9 cellular contexts compared by ENCODE assay signal in the genomic region with DNA sequence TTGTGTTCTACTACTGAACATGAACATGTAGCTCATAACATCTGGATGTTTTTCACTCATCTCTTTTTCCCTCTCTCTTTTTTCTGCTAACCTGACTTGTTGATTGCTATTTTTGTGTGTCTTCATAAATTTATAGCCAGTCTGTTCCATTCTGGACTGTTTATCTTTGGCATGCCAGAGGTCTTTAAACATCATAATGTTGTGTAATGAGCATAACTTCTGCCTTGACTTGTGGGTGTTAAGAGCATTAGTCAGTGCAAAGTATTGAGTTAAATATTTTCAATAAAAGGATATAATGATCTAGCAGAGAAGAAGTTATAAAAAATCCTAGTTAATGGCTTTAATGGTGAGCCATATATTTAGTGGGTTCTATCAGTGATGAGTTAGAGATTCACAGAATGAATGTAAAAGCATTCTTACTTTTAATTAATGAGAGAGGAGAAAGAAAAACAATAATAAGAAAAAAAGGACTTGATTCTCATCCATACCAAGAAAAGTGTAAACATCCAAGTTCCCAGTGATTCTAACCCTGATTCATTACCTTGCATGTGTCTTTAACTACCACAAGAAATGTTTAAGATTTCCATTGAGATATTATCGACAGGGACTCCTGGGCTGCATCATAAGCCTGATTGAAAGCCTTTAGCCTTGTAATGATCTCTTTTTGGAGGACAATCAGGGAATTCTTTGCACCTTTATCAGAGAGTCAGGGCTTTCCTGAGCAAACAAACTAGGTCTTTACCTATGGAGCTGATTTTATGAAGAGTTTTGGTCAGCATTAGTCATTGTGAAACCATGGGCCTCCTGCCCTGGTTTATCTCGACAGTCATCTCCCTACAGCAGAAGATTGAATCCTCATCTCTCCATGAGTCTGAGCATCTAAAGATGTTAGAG. TPM values are rescaled to one million over a fixed set of nuclear protein-coding genes. Genes with fewer than 3 reads are reported as not detected.
A peak's percentile ranks its signal among the peaks of the same experiment; 100 is the strongest.
DNase-seq lines count a peak whose midpoint lies in the region; ATAC-seq and TF ChIP-seq lines count a peak whose summit lies in the region.
"Had no signal": no experiment of that assay in that cellular context is flagged by ENCODE, and none has a peak within 500 bp of the region (broad histone marks: within the 10 kb centered on the region; RNA-seq: fewer than 3 reads in every experiment).

No MANE protein-coding gene starts in this region.

- CTCF ChIA-PET in activated CD8-positive, alpha-beta T cell treated with anti-CD3 and anti-CD28 coated beads for 36 hours (lab: Charles Lee) = no interaction called here

- peak overlapping the region in 1 of 2 donors; percentile 35 for H3K4me3 Mint-ChIP-seq in CD14-positive monocyte
- H3K4me3 Mint-ChIP-seq in activated CD8-positive, alpha-beta T cell treated with anti-CD3 and anti-CD28 coated beads for 36 hours = no peak overlapping the region
- H3K4me3 Mint-ChIP-seq: activated naive CD4-positive, alpha-beta T cell treated with anti-CD3 and anti-CD28 coated beads, Interleukin-2, amount 50 U/mL, for 24 hours had no signal

- no peaks in the 10 kb centered on the region for H3K9me3 Mint-ChIP-seq in CD14-positive monocyte
- H3K9me3 Mint-ChIP-seq in activated CD8-positive, alpha-beta T cell treated with anti-CD3 and anti-CD28 coated beads for 36 hours = no peaks in the 10 kb centered on the region

- peaks cover 61% of the 10 kb centered on the region for H3K4me1 Mint-ChIP-seq in CD14-positive monocyte
- no peaks in the 10 kb centered on the region for H3K4me1 Mint-ChIP-seq in activated CD8-positive, alpha-beta T cell treated with anti-CD3 and anti-CD28 coated beads for 36 hours (ENCODE audit: low read depth)
- H3K4me1 Mint-ChIP-seq: activated naive CD4-positive, alpha-beta T cell treated with anti-CD3 and anti-CD28 coated beads, Interleukin-2, amount 50 U/mL, for 24 hours had no signal

- H3K36me3 Mint-ChIP-seq in CD14-positive monocyte = peaks cover 0 to 3% of the 10 kb centered on the region in 2 donors
- no peaks in the 10 kb centered on the region for H3K36me3 Mint-ChIP-seq in activated CD8-positive, alpha-beta T cell treated with anti-CD3 and anti-CD28 coated beads for 36 hours (ENCODE audit: low read depth)

- TF ChIP-seq CTCF in CD14-positive monocyte (IDR thresholded peaks at IDR 0.05) = no peak
- TF ChIP-seq CTCF in activated CD8-positive, alpha-beta T cell treated with anti-CD3 and anti-CD28 coated beads for 36 hours (IDR thresholded peaks at IDR 0.05) = no peak

- intact Hi-C loops in CD14-positive monocyte (cut with micrococcal nuclease) = no loop called here
- intact Hi-C loops in posterior cingulate gyrus (cut with DNase I) = no loop called here
- intact Hi-C loops in activated CD8-positive, alpha-beta T cell treated with anti-CD3 and anti-CD28 coated beads for 36 hours (cut with micrococcal nuclease) = no loop called here

- peak overlapping the region; percentile 79 to 99 (median 94) for H3K27ac Mint-ChIP-seq in CD14-positive monocyte
- H3K27ac Mint-ChIP-seq in activated CD8-positive, alpha-beta T cell treated with anti-CD3 and anti-CD28 coated beads for 36 hours = no peak overlapping the region
- H3K27ac Mint-ChIP-seq: activated naive CD4-positive, alpha-beta T cell treated with anti-CD3 and anti-CD28 coated beads, Interleukin-2, amount 50 U/mL, for 24 hours had no signal

- DNase-seq in CD14-positive monocyte (ENCODE audit: low spot score) = no peak
- peak; percentile 42 for DNase-seq in RPMI7951 (ENCODE audit: low read depth)
- DNase-seq in islet precursor cell = peak; percentile 69
- no peak for DNase-seq in SW 1271 (lab: John Stamatoyannopoulos, UW)
- no peak for DNase-seq in posterior cingulate gyrus
- no peak for DNase-seq in activated CD8-positive, alpha-beta T cell treated with anti-CD3 and anti-CD28 coated beads for 36 hours
- no peak for DNase-seq in NCI-H82 (lab: John Stamatoyannopoulos, UW)

- ATAC-seq in GM21717 (IDR thresholded peaks at IDR 0.05; ENCODE audit: unreplicated experiment) = peak; percentile 59
- no peak for ATAC-seq in activated CD8-positive, alpha-beta T cell treated with anti-CD3 and anti-CD28 coated beads for 36 hours

- POLR2A ChIA-PET in activated CD8-positive, alpha-beta T cell treated with anti-CD3 and anti-CD28 coated beads for 36 hours (lab: Charles Lee) = interaction anchor here (0.6 kb wide), 1 partner anchor 401 kb away, joined by 3 read pairs; no protein-coding TSS in a partner anchor

- no peaks in the 10 kb centered on the region for H3K27me3 Mint-ChIP-seq in CD14-positive monocyte (ENCODE audit: low read depth in 3 of 3)
- H3K27me3 Mint-ChIP-seq in activated CD8-positive, alpha-beta T cell treated with anti-CD3 and anti-CD28 coated beads for 36 hours = peaks cover 2% of the 10 kb centered on the region

RNA-seq across cellular contexts. Expression of a gene that starts 22.9 kb away (rescaled TPM):
- polyA plus RNA-seq in CD14-positive monocyte = 10 to 100 TPM; 12.1 to 15.1 TPM
- total RNA-seq in RPMI7951 (2014; rRNA removed; shearing (Covaris generic)) = 4.0 and 4.3 TPM in 2 replicates
- not detected for total RNA-seq in activated CD8-positive, alpha-beta T cell treated with anti-CD3 and anti-CD28 coated beads for 36 hours

Comparison
In these comparisons a context has a peak if more than half of its experiments do, and no peak if none do; other contexts are left out.
1. DNase-seq: peak in RPMI7951 (single experiment) and islet precursor cell (single experiment); none in CD14-positive monocyte (single experiment), SW 1271 (0 of 2), posterior cingulate gyrus (0 of 10), activated CD8-positive, alpha-beta T cell treated with anti-CD3 and anti-CD28 coated beads for 36 hours (single experiment) and NCI-H82 (single experiment).